20 cellular contexts compared by ENCODE assay signal in the genomic region with DNA sequence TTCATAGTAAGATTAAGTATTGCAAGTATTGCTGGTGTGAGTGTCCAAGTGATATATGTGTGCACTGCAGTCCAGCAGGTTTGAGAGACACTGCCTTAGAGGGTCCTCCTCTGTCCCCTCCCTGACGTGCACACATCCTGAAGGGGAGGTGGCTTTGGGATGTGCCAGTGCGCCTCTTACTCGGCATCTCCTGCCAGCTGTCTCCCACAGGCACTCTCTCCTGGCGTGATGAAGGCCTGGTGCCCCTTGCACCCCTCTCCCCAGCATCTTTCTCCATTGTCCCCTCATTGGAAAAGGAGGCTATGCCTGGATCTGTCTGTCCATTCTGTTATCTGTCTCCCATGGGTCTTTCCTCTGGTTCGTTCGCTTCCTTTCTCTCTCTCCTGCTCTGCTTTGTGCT. TPM values are rescaled to one million over a fixed set of nuclear protein-coding genes. Genes with fewer than 3 reads are reported as not detected.
DNase-seq lines count a peak whose midpoint lies in the region; ATAC-seq and TF ChIP-seq lines count a peak whose summit lies in the region.
"Had no signal": no experiment of that assay in that cellular context is flagged by ENCODE, and none has a peak within 500 bp of the region (broad histone marks: within the 10 kb centered on the region; RNA-seq: fewer than 3 reads in every experiment).

No MANE protein-coding gene starts in this region.

- H3K27me3 Mint-ChIP-seq in natural killer cell (ENCODE audit: low read depth in 2 of 2) (no peaks in the 10 kb centered on the region), immature natural killer cell (ENCODE audit: low read depth in 3 of 3) (peaks cover 51 to 79% (median 78%) of the 10 kb centered on the region in 3 donors)
- H3K27me3 Mint-ChIP-seq in natural killer cell treated with Interleukin-12 subunit alpha and Interleukin-12 subunit beta and Interleukin-15 and Interleukin-18, amount 100 ng/mL, for 72 hours: no peaks in the 10 kb centered on the region
- H3K27me3 Mint-ChIP-seq: type B pancreatic cell had no signal

- H3K36me3 Mint-ChIP-seq in natural killer cell: peaks cover 5% of the 10 kb centered on the region
- H3K36me3 Mint-ChIP-seq in natural killer cell treated with Interleukin-12 subunit alpha and Interleukin-12 subunit beta and Interleukin-15 and Interleukin-18, amount 100 ng/mL, for 72 hours: peaks cover 13% of the 10 kb centered on the region
- peaks cover 8 to 50% (median 16%) of the 10 kb centered on the region in 3 donors for H3K36me3 Mint-ChIP-seq in immature natural killer cell

- H3K4me3 Mint-ChIP-seq in natural killer cell (peak overlapping the region; percentile 8), immature natural killer cell (no peak overlapping the region)
- no peak overlapping the region for H3K4me3 Mint-ChIP-seq in natural killer cell treated with Interleukin-12 subunit alpha and Interleukin-12 subunit beta and Interleukin-15 and Interleukin-18, amount 100 ng/mL, for 72 hours
- H3K4me3 Mint-ChIP-seq: GM23338, type B pancreatic cell had no signal

- TF ChIP-seq CTCF in natural killer cell (IDR thresholded peaks at IDR 0.05): no peak

- H3K27ac Mint-ChIP-seq in natural killer cell (peak overlapping the region; percentile 83 to 86), immature natural killer cell (peak overlapping the region in 5 of 6 donors; percentile 56 to 94 (median 77))
- H3K27ac Mint-ChIP-seq in natural killer cell treated with Interleukin-12 subunit alpha and Interleukin-12 subunit beta and Interleukin-15 and Interleukin-18, amount 100 ng/mL, for 72 hours: no peak overlapping the region
- H3K27ac Mint-ChIP-seq: GM23338, type B pancreatic cell had no signal

- intact Hi-C loops in natural killer cell (cut with micrococcal nuclease): no loop called here

- DNase-seq in activated CD4-positive, CD25-positive, alpha-beta regulatory T cell treated with anti-CD3 and anti-CD28 coated beads, Interleukin-2, amount 50 U/mL, for 72 hours: peak; percentile 29
- no peak for DNase-seq in activated CD4-positive, CD25-positive, alpha-beta regulatory T cell (lab: John Stamatoyannopoulos, UW)
- no peak for DNase-seq in natural killer cell
- no peak for DNase-seq in natural killer cell treated with Interleukin-12 subunit alpha and Interleukin-12 subunit beta and Interleukin-15 and Interleukin-18, amount 100 ng/mL, for 72 hours (ENCODE audit: low spot score)
- DNase-seq in immature natural killer cell: no peak
- DNase-seq in T-helper 9 cell: no peak
- DNase-seq: AML-193, cortex of kidney, kidney glomerular epithelial cell, NCI-H1105, NCI-H2029 treated with DMSO at 0.1 percent for 48 hours, NCI-H345, NCI-H82, stomach had no signal

- ATAC-seq in natural killer cell (no peak), GM18511 (IDR thresholded peaks at IDR 0.05; ENCODE audit: unreplicated experiment) (no peak), GM19395 (IDR thresholded peaks at IDR 0.05; ENCODE audit: unreplicated experiment) (no peak)
- no peak for ATAC-seq in natural killer cell treated with Interleukin-12 subunit alpha and Interleukin-12 subunit beta and Interleukin-15 and Interleukin-18, amount 100 ng/mL, for 72 hours
- ATAC-seq: GM23338, HepG2, right lobe of liver had no signal

- H3K9me3 Mint-ChIP-seq in natural killer cell (no peaks in the 10 kb centered on the region), immature natural killer cell (no peaks in the 10 kb centered on the region)
- no peaks in the 10 kb centered on the region for H3K9me3 Mint-ChIP-seq in natural killer cell treated with Interleukin-12 subunit alpha and Interleukin-12 subunit beta and Interleukin-15 and Interleukin-18, amount 100 ng/mL, for 72 hours
- H3K9me3 Mint-ChIP-seq: GM23338, type B pancreatic cell had no signal

- H3K4me1 Mint-ChIP-seq in natural killer cell (peaks cover 21 to 34% of the 10 kb centered on the region in 2 donors), immature natural killer cell (peaks cover 20 to 28% of the 10 kb centered on the region in 2 donors)
- H3K4me1 Mint-ChIP-seq in natural killer cell treated with Interleukin-12 subunit alpha and Interleukin-12 subunit beta and Interleukin-15 and Interleukin-18, amount 100 ng/mL, for 72 hours (ENCODE audit: low read depth in 2 of 2): peaks cover 11 to 16% of the 10 kb centered on the region in 2 donors

RNA-seq across cellular contexts. Expression of a gene that starts 24.2 kb away (rescaled TPM):
- total RNA-seq in natural killer cell: 100 to 1,000 TPM; 236 to 259 (median 249) TPM
- total RNA-seq in natural killer cell treated with Interleukin-12 subunit alpha and Interleukin-12 subunit beta and Interleukin-15 and Interleukin-18, amount 100 ng/mL, for 72 hours: 100 to 1,000 TPM; 135 to 192 TPM
- polyA plus RNA-seq in immature natural killer cell: 10 to 100 TPM; 13.0 to 35.5 (median 15.4) TPM

RNA-seq across cellular contexts. Expression of a gene that starts 25.9 kb away (rescaled TPM):
- total RNA-seq in natural killer cell: 1,000 to 10,000 TPM in 1 of 3 donors, 100 to 1,000 TPM in 2; 882 to 1,056 (median 886) TPM
- 100 to 1,000 TPM; 203 to 215 TPM for total RNA-seq in natural killer cell treated with Interleukin-12 subunit alpha and Interleukin-12 subunit beta and Interleukin-15 and Interleukin-18, amount 100 ng/mL, for 72 hours
- polyA plus RNA-seq in immature natural killer cell: 100 to 1,000 TPM; 444 to 668 (median 473) TPM

RNA-seq across cellular contexts. Expression of a gene that starts 29.2 kb away (rescaled TPM):
- 100 to 1,000 TPM; 123 to 165 (median 128) TPM for total RNA-seq in natural killer cell
- 10 to 100 TPM; 53.6 to 62.3 TPM for total RNA-seq in natural killer cell treated with Interleukin-12 subunit alpha and Interleukin-12 subunit beta and Interleukin-15 and Interleukin-18, amount 100 ng/mL, for 72 hours
- 10 to 100 TPM; 10.6 to 17.9 (median 11.2) TPM for polyA plus RNA-seq in immature natural killer cell

RNA-seq across cellular contexts. Expression of a gene that starts 48.2 kb away (rescaled TPM):
- total RNA-seq in natural killer cell: 10 to 100 TPM; 45.9 to 50.6 (median 47.5) TPM
- total RNA-seq in natural killer cell treated with Interleukin-12 subunit alpha and Interleukin-12 subunit beta and Interleukin-15 and Interleukin-18, amount 100 ng/mL, for 72 hours: 100 to 1,000 TPM; 109 to 153 TPM
- 10 to 100 TPM; 56.0 to 94.4 (median 68.8) TPM for polyA plus RNA-seq in immature natural killer cell

Comparison
In these comparisons a context has a peak if more than half of its experiments do, and no peak if none do; other contexts are left out.
1. H3K27ac Mint-ChIP-seq: peak in natural killer cell (2 of 2) and immature natural killer cell (5 of 6); none in natural killer cell treated with Interleukin-12 subunit alpha and Interleukin-12 subunit beta and Interleukin-15 and Interleukin-18, amount 100 ng/mL, for 72 hours (0 of 2).
2. RNA of a gene that starts 25.9 kb away (total RNA-seq): 882 to 1,056 TPM in natural killer cell; 203 to 215 TPM in natural killer cell treated with Interleukin-12 subunit alpha and Interleukin-12 subunit beta and Interleukin-15 and Interleukin-18, amount 100 ng/mL, for 72 hours; every median in the first group is over 4 times any median in the second.